In genomic region chr2:38528008-38528442, GRCh38 we compare ENCODE assay signal across 8 cellular contexts.
A peak's percentile ranks its signal among the peaks of the same experiment; 100 is the strongest.
DNase-seq lines count a peak whose midpoint lies in the region; FAIRE-seq and TF ChIP-seq lines count a peak whose summit lies in the region.

No MANE protein-coding gene starts in this region.

- no peak for TF ChIP-seq EP300 in transverse colon (IDR thresholded peaks at IDR 0.05; ENCODE audit: low read depth)

- H3K4me3 ChIP-seq in fibroblast of pulmonary artery (replicated peaks; ENCODE audit: low read depth, low read length) (peak overlapping the region; percentile 47), neuron (ENCODE audit: low read length) (peak overlapping the region; percentile 49), transverse colon (peak overlapping the region; percentile 23 to 50 (median 27))

- peak overlapping the region; percentile 12 to 65 (median 60) for H3K27ac ChIP-seq in transverse colon

- DNase-seq in GM12892 (ENCODE audit: insufficient read length) (peak; percentile 30), NCI-H2227 (lab: John Stamatoyannopoulos, UW; ENCODE audit: unreplicated experiment) (peak; percentile 89), fibroblast of pulmonary artery (ENCODE audit: low read depth) (peak; percentile 61), transverse colon (no peak), T-helper 9 cell (no peak), NCI-H2029 treated with DMSO at 0.1 percent for 48 hours (lab: John Stamatoyannopoulos, UW) (no peak)
- DNase-seq in activated T-cell treated with anti-CD3 and anti-CD28 coated beads, Interleukin-2, amount 50 U/mL, for 1 hour, result peak; percentile 34

- TF ChIP-seq CTCF in fibroblast of pulmonary artery (IDR thresholded peaks at IDR 0.05; ENCODE audit: low read length, missing control alignments) (no peak), transverse colon (IDR thresholded peaks at IDR 0.05) (no peak)

- H3K27me3 ChIP-seq in neuron (ENCODE audit: insufficient read depth, low read length) (peaks cover 21% of the 10 kb centered on the region), transverse colon (peaks cover 16% of the 10 kb centered on the region)

- 6 to 17% methylated on average over 3 to 27 of the region's 27 CpGs for WGBS in transverse colon (ENCODE audit: low coverage in 1 of 2), 2 donors

- H3K36me3 ChIP-seq in neuron (ENCODE audit: insufficient read depth, low read length), result no peaks in the 10 kb centered on the region
- no peaks in the 10 kb centered on the region for H3K36me3 ChIP-seq in transverse colon

- in situ Hi-C loops in transverse colon (cut with MboI; ENCODE audit: low pct_ligation_motif_present in 1 of 4, low pct_unique_long_range_greater_than_20kb in 1 of 4, low sequenced_read_pairs in 3 of 4), result no loop called here

- H3K9me3 ChIP-seq in neuron (ENCODE audit: low read length), result no peaks in the 10 kb centered on the region
- no peaks in the 10 kb centered on the region for H3K9me3 ChIP-seq in transverse colon

- intact Hi-C loops in transverse colon (cut with DNase I; ENCODE audit: low total_unique reads), result no loop called here

- TF ChIP-seq POLR2A in GM12892 (IDR thresholded peaks at IDR 0.05; ENCODE audit: low read depth, low read length), result no peak
- TF ChIP-seq POLR2A in transverse colon (IDR thresholded peaks at IDR 0.05), result no peak

- peak; percentile 80 for FAIRE-seq in GM12892 (lab: Jason Lieb, UNC)

- peaks cover 2% of the 10 kb centered on the region for H3K4me1 ChIP-seq in neuron (ENCODE audit: insufficient read depth, low read length)
- peaks cover 0 to 5% (median 0%) of the 10 kb centered on the region in 4 donors for H3K4me1 ChIP-seq in transverse colon

- peak overlapping the region; percentile 48 for H2AFZ ChIP-seq in neuron (ENCODE audit: low read depth, low read length)

Comparison
In these comparisons a context has a peak if more than half of its experiments do, and no peak if none do; other contexts are left out.
1. DNase-seq: peak in GM12892 (single experiment), NCI-H2227 (single experiment), activated T-cell treated with anti-CD3 and anti-CD28 coated beads, Interleukin-2, amount 50 U/mL, for 1 hour (single experiment) and fibroblast of pulmonary artery (single experiment); none in transverse colon (single experiment), T-helper 9 cell (single experiment) and NCI-H2029 treated with DMSO at 0.1 percent for 48 hours (single experiment).
2. Peak in every context shown above with its lines, with median percentiles within 50 percentile points of each other: H3K4me3 ChIP-seq.